Comparison of ENCODE assay signal across 8 cellular contexts in genomic region chr2:39435974-39436591, GRCh38. TPM values are rescaled to one million over a fixed set of nuclear protein-coding genes. Genes with fewer than 3 reads are reported as not detected.
DNase-seq lines count a peak whose midpoint lies in the region; ATAC-seq and TF ChIP-seq lines count a peak whose summit lies in the region.

No MANE protein-coding gene starts in this region.

- intact Hi-C loops in right lobe of liver (cut with DNase I) (loop anchor here in 1 of 2 donors (10.0 kb wide), 1 partner anchor 51 kb away; no protein-coding TSS in a partner anchor), testis (cut with DNase I; ENCODE audit: low total_unique reads) (no loop called here)

- peaks cover 0 to 45% (median 11%) of the 10 kb centered on the region in 4 donors for H3K4me1 ChIP-seq in right lobe of liver
- peaks cover 35% of the 10 kb centered on the region for H3K4me1 ChIP-seq in testis

- H3K36me3 ChIP-seq in right lobe of liver (no peaks in the 10 kb centered on the region), testis (ENCODE audit: low read depth, missing control alignments) (no peaks in the 10 kb centered on the region)

- TF ChIP-seq POLR2A in right lobe of liver (IDR thresholded peaks at IDR 0.05) (no peak), testis (IDR thresholded peaks at IDR 0.05) (no peak)

- H3K27ac ChIP-seq in right lobe of liver (peak overlapping the region; percentile 90 to 96 (median 95)), testis (peak overlapping the region; percentile 97 to 98)

- H3K27me3 ChIP-seq in right lobe of liver (no peaks in the 10 kb centered on the region), testis (no peaks in the 10 kb centered on the region)

- H3K4me3 ChIP-seq in choroid plexus epithelial cell (ENCODE audit: low read depth, low read length) (peak overlapping the region; percentile 84), right lobe of liver (peak overlapping the region; percentile 81 to 89 (median 87)), testis (peak overlapping the region; percentile 90)

- peaks cover 5% of the 10 kb centered on the region for H3K36me3 Mint-ChIP-seq in activated naive CD4-positive, alpha-beta T cell treated with anti-CD3 and anti-CD28 coated beads, Interleukin-2, amount 10 ng/mL, durations not matched to agents 7 days and 5 days

- peak overlapping the region; percentile 56 for H3K27ac Mint-ChIP-seq in activated naive CD4-positive, alpha-beta T cell treated with anti-CD3 and anti-CD28 coated beads, Interleukin-2, amount 10 ng/mL, durations not matched to agents 7 days and 5 days

- TF ChIP-seq CTCF in choroid plexus epithelial cell (conservative IDR thresholded peaks at IDR 0.05; ENCODE audit: low read depth, low read length) (no peak), right lobe of liver (IDR thresholded peaks at IDR 0.05) (no peak), testis (IDR thresholded peaks at IDR 0.05) (no peak)

- ATAC-seq in right lobe of liver (peak; percentile 6 to 15 (median 11)), GM21786 (IDR thresholded peaks at IDR 0.05; ENCODE audit: unreplicated experiment) (no peak)

- H3K9me3 Mint-ChIP-seq in activated naive CD4-positive, alpha-beta T cell treated with anti-CD3 and anti-CD28 coated beads, Interleukin-2, amount 10 ng/mL, durations not matched to agents 7 days and 5 days = peaks cover 2% of the 10 kb centered on the region

- peak overlapping the region; percentile 84 for H3K4me3 Mint-ChIP-seq in activated naive CD4-positive, alpha-beta T cell treated with anti-CD3 and anti-CD28 coated beads, Interleukin-2, amount 10 ng/mL, durations not matched to agents 7 days and 5 days

- peaks cover 56% of the 10 kb centered on the region for H3K4me1 Mint-ChIP-seq in activated naive CD4-positive, alpha-beta T cell treated with anti-CD3 and anti-CD28 coated beads, Interleukin-2, amount 10 ng/mL, durations not matched to agents 7 days and 5 days

- 0% methylated on average over 9 of the region's 16 CpGs for WGBS in right lobe of liver (ENCODE audit: insufficient coverage, low coverage, low lambda C conversion rate, missing lambda C conversion rate)
- 0 to 2% methylated on average over 15 to 16 of the region's 16 CpGs for WGBS in testis, 2 donors

- CTCF ChIA-PET in activated naive CD4-positive, alpha-beta T cell treated with anti-CD3 and anti-CD28 coated beads, Interleukin-2, amount 10 ng/mL, durations not matched to agents 7 days and 5 days (lab: Charles Lee) = interaction anchor here (1.0 to 1.4 kb wide), 2 partner anchors 56 to 190 kb away, joined by 3 to 5 read pairs; no protein-coding TSS in a partner anchor

- no peaks in the 10 kb centered on the region for H3K27me3 Mint-ChIP-seq in activated naive CD4-positive, alpha-beta T cell treated with anti-CD3 and anti-CD28 coated beads, Interleukin-2, amount 10 ng/mL, durations not matched to agents 7 days and 5 days

- no peak for DNase-seq in activated naive CD4-positive, alpha-beta T cell treated with anti-CD3 and anti-CD28 coated beads, Interleukin-2, amount 10 ng/mL, durations not matched to agents 7 days and 5 days
- DNase-seq in activated naive CD4-positive, alpha-beta T cell treated with Interleukin-2 at 50 U/mL for 16 hours = no peak
- DNase-seq in NCI-H226 (peak; percentile 48), choroid plexus epithelial cell (ENCODE audit: low read depth) (peak; percentile 59), right lobe of liver (peak in 1 of 3 donors; percentile 63), testis (peak; percentile 63), T1000 (lab: John Stamatoyannopoulos, UW) (no peak)

- H3K9me3 ChIP-seq in right lobe of liver (no peaks in the 10 kb centered on the region), testis (no peaks in the 10 kb centered on the region)

RNA-seq across cellular contexts. Expression of gene MAP4K3, which starts 1.0 kb away (rescaled TPM):
- total RNA-seq in right lobe of liver = 10 to 100 TPM; 14.5 to 24.8 (median 17.1) TPM
- 10 to 100 TPM; 58.8 to 59.6 TPM for total RNA-seq in testis
- polyA plus RNA-seq in testis (ENCODE audit: insufficient read depth, low read depth, low replicate concordance) = 37.6 TPM

Comparison
In these comparisons a context has a peak if more than half of its experiments do, and no peak if none do; other contexts are left out.
1. DNase-seq: peak in NCI-H226 (single experiment), choroid plexus epithelial cell (single experiment) and testis (single experiment); none in activated naive CD4-positive, alpha-beta T cell treated with anti-CD3 and anti-CD28 coated beads, Interleukin-2, amount 10 ng/mL, durations not matched to agents 7 days and 5 days (single experiment), activated naive CD4-positive, alpha-beta T cell treated with Interleukin-2 at 50 U/mL for 16 hours (single experiment) and T1000 (single experiment).
2. Peak in every context shown above with its lines, with median percentiles within 50 percentile points of each other: H3K4me3 ChIP-seq.